15 cellular contexts compared by ENCODE assay signal in genomic region chr9:68844196-68844595, GRCh38.
DNase-seq lines count a peak whose midpoint lies in the region; ATAC-seq, FAIRE-seq and TF ChIP-seq lines count a peak whose summit lies in the region.
"Had no signal": no experiment of that assay in that cellular context is flagged by ENCODE, and none has a peak within 500 bp of the region (broad histone marks: within the 10 kb centered on the region; RNA-seq: fewer than 3 reads in every experiment).

No MANE protein-coding gene starts in this region.

- no peak overlapping the region for H2BK120ac ChIP-seq in H1 (replicated peaks; ENCODE audit: low read depth, low read length)

- H3K27ac Mint-ChIP-seq in activated T-cell treated with anti-CD3 and anti-CD28 coated beads, Interleukin-2, amount 50 U/mL, for 72 hours: no peak overlapping the region
- H3K27ac Mint-ChIP-seq: activated CD8-positive, alpha-beta T cell treated with anti-CD3 and anti-CD28 coated beads, Interleukin-2, amount 10 ng/mL, durations not matched to agents 7 days and 5 days; activated naive CD4-positive, alpha-beta T cell treated with anti-CD3 and anti-CD28 coated beads, Interleukin-2, amount 50 U/mL, for 24 hours; activated T-cell treated with anti-CD3 and anti-CD28 coated beads, Interleukin-2, amount 50 U/mL, for 24 hours; effector memory CD8-positive, alpha-beta T cell had no signal

- no peak overlapping the region; the same call in 1 of the 2 replicates for H2BK20ac ChIP-seq in H1 (ENCODE audit: low read length)

- H3K4me1 Mint-ChIP-seq in activated T-cell treated with anti-CD3 and anti-CD28 coated beads, Interleukin-2, amount 50 U/mL, for 72 hours (ENCODE audit: low read depth): no peaks in the 10 kb centered on the region
- H3K4me1 Mint-ChIP-seq: activated naive CD4-positive, alpha-beta T cell treated with anti-CD3 and anti-CD28 coated beads, Interleukin-2, amount 50 U/mL, for 24 hours had no signal

- H3K4me2 ChIP-seq in H1 (ENCODE audit: insufficient read depth in 1 of 2, low read depth in 2 of 2, low read length in 2 of 2): no peak overlapping the region

- H3K4me3 ChIP-seq in H1 (ENCODE audit: extremely low read depth in 1 of 4, insufficient read depth in 2 of 4, low read depth in 3 of 4, low read length in 4 of 4): no peak overlapping the region
- no peak overlapping the region for H3K4me3 ChIP-seq in tibial nerve
- H3K4me3 ChIP-seq: GM23248 had no signal

- peaks cover 4% of the 10 kb centered on the region for H3K27me3 Mint-ChIP-seq in activated T-cell treated with anti-CD3 and anti-CD28 coated beads, Interleukin-2, amount 50 U/mL, for 72 hours (ENCODE audit: low read depth)
- H3K27me3 Mint-ChIP-seq: activated naive CD4-positive, alpha-beta T cell treated with anti-CD3 and anti-CD28 coated beads, Interleukin-2, amount 50 U/mL, for 24 hours; activated T-cell treated with anti-CD3 and anti-CD28 coated beads, Interleukin-2, amount 50 U/mL, for 24 hours had no signal

- TF ChIP-seq EP300 in H1 (IDR thresholded peaks at IDR 0.05; ENCODE audit: borderline replicate concordance in 1 of 2, low read depth in 2 of 2, low read length in 2 of 2): no peak
- TF ChIP-seq EP300 in tibial nerve (IDR thresholded peaks at IDR 0.05): no peak

- no peak overlapping the region for H3K4ac ChIP-seq in H1 (replicated peaks; ENCODE audit: insufficient read length, low read depth, low read length)

- CTCF ChIA-PET in H1 (lab: Charles Lee; ENCODE audit: partially characterized antibody): interaction anchor here (1.1 to 3.8 kb wide), 10 partner anchors 9 to 276 kb away, joined by 3 to 20 read pairs (median 6); no protein-coding TSS in a partner anchor

- no peak overlapping the region for H4K5ac ChIP-seq in H1 (ENCODE audit: insufficient read length, low read depth, low read length)

- H2BK15ac ChIP-seq in H1 (ENCODE audit: low read length): no peak overlapping the region

- no peak for TF ChIP-seq CTCF in H1 (IDR thresholded peaks at IDR 0.05; ENCODE audit: control extremely low read depth in 1 of 3, insufficient read depth in 1 of 3, low read depth in 1 of 3, low read length in 3 of 3)
- TF ChIP-seq CTCF in tibial nerve (IDR thresholded peaks at IDR 0.05): no peak

- ATAC-seq in sciatic nerve (peak; percentile 30), HG02981 (IDR thresholded peaks at IDR 0.05; ENCODE audit: unreplicated experiment) (no peak)
- ATAC-seq in activated T-cell treated with anti-CD3 and anti-CD28 coated beads, Interleukin-2, amount 50 U/mL, for 72 hours (replicated peaks in 1 of 2): no peak
- ATAC-seq: activated CD8-positive, alpha-beta T cell treated with anti-CD3 and anti-CD28 coated beads, Interleukin-2, amount 10 ng/mL, durations not matched to agents 7 days and 5 days; effector memory CD8-positive, alpha-beta T cell had no signal

- no peak overlapping the region for H3K14ac ChIP-seq in H1 (ENCODE audit: insufficient read length)

- in situ Hi-C loops in KBM-7 (cut with MboI; ENCODE audit: low pct_unique_long_range_greater_than_20kb, low sequenced_read_pairs): no loop called here

- H3K36me3 Mint-ChIP-seq in activated T-cell treated with anti-CD3 and anti-CD28 coated beads, Interleukin-2, amount 50 U/mL, for 72 hours (ENCODE audit: insufficient read depth in 2 of 2): no peaks in the 10 kb centered on the region

- peaks cover 0 to 2% (median 0%) of the 10 kb centered on the region in 4 experiments; a peak in 1 of 7 replicates for H3K4me1 ChIP-seq in H1 (replicated peaks in 1 of 4; ENCODE audit: control insufficient read depth in 3 of 4, insufficient read depth in 4 of 4, low read length in 3 of 4)
- H3K4me1 ChIP-seq in tibial nerve: no peaks in the 10 kb centered on the region

- H4K8ac ChIP-seq in H1 (ENCODE audit: extremely low read depth, insufficient read depth, low read length): no peak overlapping the region

- H2AK5ac ChIP-seq in H1 (ENCODE audit: low read depth, low read length): no peak overlapping the region

- intact Hi-C loops in sciatic nerve (cut with DNase I): no loop called here

- H2AFZ ChIP-seq in H1 (ENCODE audit: low read length): no peak overlapping the region
- H2AFZ ChIP-seq: GM23248 had no signal

- peak overlapping the region; percentile 1; the same call in 1 of the 2 replicates for H2BK12ac ChIP-seq in H1 (ENCODE audit: low read depth, low read length)

- H3K36me3 ChIP-seq in H1 (ENCODE audit: control insufficient read depth in 2 of 4, insufficient read depth in 4 of 4, low read length in 3 of 4): no peaks in the 10 kb centered on the region
- no peaks in the 10 kb centered on the region for H3K36me3 ChIP-seq in tibial nerve

- H3K23me2 ChIP-seq in H1 (ENCODE audit: low read depth, low read length): no peaks in the 10 kb centered on the region; the same call in 1 of the 2 replicates

- H3K9ac ChIP-seq in H1 (replicated peaks in 1 of 4; ENCODE audit: extremely low read depth in 1 of 4, low read depth in 3 of 4, low read length in 3 of 4): no peak overlapping the region
- H3K9ac ChIP-seq: GM23248 had no signal

- DNase-seq in KBM-7 (peak; percentile 32), NOMO-1 treated with dmso at 0.1 percent for 144 hours (lab: John Stamatoyannopoulos, UW; ENCODE audit: unreplicated experiment) (peak; percentile 23), H1 (ENCODE audit: low read depth in 1 of 2, low spot score in 2 of 2) (no peak), sciatic nerve (ENCODE audit: low spot score) (no peak), tibial nerve (ENCODE audit: low spot score in 2 of 2) (no peak)
- DNase-seq in activated T-cell treated with anti-CD3 and anti-CD28 coated beads, Interleukin-2, amount 50 U/mL, for 72 hours: no peak
- DNase-seq: activated CD4-positive, CD25-positive, alpha-beta regulatory T cell; activated CD8-positive, alpha-beta T cell treated with anti-CD3 and anti-CD28 coated beads, Interleukin-2, amount 10 ng/mL, durations not matched to agents 7 days and 5 days; activated T-cell treated with anti-CD3 and anti-CD28 coated beads, Interleukin-2, amount 50 U/mL, for 24 hours; effector memory CD8-positive, alpha-beta T cell; GM23248; stimulated activated naive CD4-positive, alpha-beta T cell; trophoblast cell had no signal

- TF ChIP-seq POLR2A in H1 (IDR thresholded peaks at IDR 0.05; ENCODE audit: control extremely low read depth in 1 of 2, low read depth in 2 of 2, low read length in 2 of 2) (no peak), tibial nerve (IDR thresholded peaks at IDR 0.05) (no peak)

- H3K56ac ChIP-seq in H1 (replicated peaks; ENCODE audit: insufficient read length, low read depth, low read length): no peak overlapping the region

- no peak overlapping the region for H3K4me3 Mint-ChIP-seq in activated T-cell treated with anti-CD3 and anti-CD28 coated beads, Interleukin-2, amount 50 U/mL, for 72 hours
- H3K4me3 Mint-ChIP-seq: activated CD8-positive, alpha-beta T cell treated with anti-CD3 and anti-CD28 coated beads, Interleukin-2, amount 10 ng/mL, durations not matched to agents 7 days and 5 days; activated naive CD4-positive, alpha-beta T cell treated with anti-CD3 and anti-CD28 coated beads, Interleukin-2, amount 50 U/mL, for 24 hours; activated T-cell treated with anti-CD3 and anti-CD28 coated beads, Interleukin-2, amount 50 U/mL, for 24 hours; effector memory CD8-positive, alpha-beta T cell had no signal

- H3K23ac ChIP-seq in H1 (ENCODE audit: insufficient read length): no peak overlapping the region

- no peak overlapping the region for H2BK5ac ChIP-seq in H1 (ENCODE audit: low read depth, low read length)

- no peak overlapping the region for H4K91ac ChIP-seq in H1 (replicated peaks; ENCODE audit: insufficient read length, low read length)

- no peaks in the 10 kb centered on the region for H3K79me1 ChIP-seq in H1 (ENCODE audit: low read depth, low read length)

- POLR2A ChIA-PET in H1 (lab: Charles Lee; ENCODE audit: partially characterized antibody): no interaction called here

- no peak for FAIRE-seq in H1 (lab: Jason Lieb, UNC)

- H3K18ac ChIP-seq in H1 (ENCODE audit: extremely low read depth, low read length): no peak overlapping the region

- H3K27me3 ChIP-seq in H1 (replicated peaks in 1 of 4; ENCODE audit: control insufficient read depth in 3 of 4, extremely low read depth in 1 of 4, insufficient read depth in 3 of 4, low read length in 3 of 4) (no peaks in the 10 kb centered on the region), tibial nerve (no peaks in the 10 kb centered on the region)

- H3K9me3 Mint-ChIP-seq in activated T-cell treated with anti-CD3 and anti-CD28 coated beads, Interleukin-2, amount 50 U/mL, for 72 hours: peaks cover 0 to 2% of the 10 kb centered on the region in 2 donors
- H3K9me3 Mint-ChIP-seq: activated naive CD4-positive, alpha-beta T cell treated with anti-CD3 and anti-CD28 coated beads, Interleukin-2, amount 50 U/mL, for 24 hours; activated T-cell treated with anti-CD3 and anti-CD28 coated beads, Interleukin-2, amount 50 U/mL, for 24 hours; effector memory CD8-positive, alpha-beta T cell had no signal

- no peak overlapping the region for H3K27ac ChIP-seq in H1 (ENCODE audit: low read depth, low read length)
- H3K27ac ChIP-seq in tibial nerve: no peak overlapping the region
- H3K27ac ChIP-seq: GM23248 had no signal

- H3K9me3 ChIP-seq in H1 (ENCODE audit: insufficient read depth in 2 of 2, low read depth in 1 of 2, low read length in 1 of 2) (no peaks in the 10 kb centered on the region), tibial nerve (no peaks in the 10 kb centered on the region)

- H3K79me2 ChIP-seq in H1 (ENCODE audit: control insufficient read depth in 1 of 2, insufficient read depth in 2 of 2, low read length in 2 of 2): no peaks in the 10 kb centered on the region

- no peak for TF ChIP-seq RAD21 in H1 (IDR thresholded peaks at IDR 0.05 in 1 of 2, conservative IDR thresholded peaks at IDR 0.05 in 1 of 2; ENCODE audit: low read depth in 2 of 2, low read length in 2 of 2)

- 88% methylated on average over 4 of the region's 4 CpGs; no CpG with 5 or more reads in 1 of the 2 experiments for WGBS in H1 (ENCODE audit: extremely low coverage in 1 of 2, insufficient coverage in 1 of 2, insufficient read length in 1 of 2, insufficient replicate concordance in 2 of 2, low coverage in 1 of 2, low lambda C conversion rate in 2 of 2, missing lambda C conversion rate in 1 of 2), 2 experiments
- 77 to 78% methylated on average over 4 of the region's 4 CpGs for WGBS in tibial nerve, 2 donors

- no peaks in the 10 kb centered on the region for H4K20me1 ChIP-seq in H1 (replicated peaks in 1 of 2; ENCODE audit: control insufficient read depth in 1 of 2, insufficient read depth in 2 of 2, low read length in 2 of 2)

TF ChIP-seq in H1, 55 proteins besides CTCF, POLR2A, EP300 and RAD21 (continues in another document):
- TF ChIP-seq SIN3A (conservative IDR thresholded peaks at IDR 0.05 in 1 of 2, IDR thresholded peaks at IDR 0.05 in 1 of 2; ENCODE audit: low read depth in 1 of 2, low read length in 2 of 2) (no peak), BACH1 (IDR thresholded peaks at IDR 0.05; ENCODE audit: low read length) (no peak), SP2 (IDR thresholded peaks at IDR 0.05; ENCODE audit: low read length) (no peak), CBX5 (IDR thresholded peaks at IDR 0.05; ENCODE audit: low read depth, low read length) (no peak), HDAC2 (IDR thresholded peaks at IDR 0.05; ENCODE audit: borderline replicate concordance in 1 of 2, low read depth in 2 of 2, low read length in 2 of 2) (no peak)

Comparison
In these comparisons a context has a peak if more than half of its experiments do, and no peak if none do; other contexts are left out.
1. DNase-seq: peak in KBM-7 (single experiment) and NOMO-1 treated with dmso at 0.1 percent for 144 hours (single experiment); none in H1 (0 of 2), sciatic nerve (single experiment), activated T-cell treated with anti-CD3 and anti-CD28 coated beads, Interleukin-2, amount 50 U/mL, for 72 hours (0 of 2) and tibial nerve (0 of 2).